In genomic region chr2:173656086-173656485, GRCh38 we compare ENCODE assay signal across 30 cellular contexts.
DNase-seq lines count a peak whose midpoint lies in the region; ATAC-seq and TF ChIP-seq lines count a peak whose summit lies in the region.
"Had no signal": no experiment of that assay in that cellular context is flagged by ENCODE, and none has a peak within 500 bp of the region (broad histone marks: within the 10 kb centered on the region; RNA-seq: fewer than 3 reads in every experiment).

No MANE protein-coding gene starts in this region.

- POLR2A ChIA-PET in naive thymus-derived CD8-positive, alpha-beta T cell (lab: Charles Lee), result no interaction called here

- H3K79me2 ChIP-seq in Karpas-422 (ENCODE audit: low read length), result no peaks in the 10 kb centered on the region

- H3K27me3 ChIP-seq in Karpas-422 (ENCODE audit: low read length) (no peaks in the 10 kb centered on the region), lower lobe of right lung (ENCODE audit: low read depth) (no peaks in the 10 kb centered on the region)
- H3K27me3 ChIP-seq: SJCRH30 had no signal

- no peaks in the 10 kb centered on the region for H3K36me3 ChIP-seq in Karpas-422 (ENCODE audit: insufficient read depth, low read length)
- no peaks in the 10 kb centered on the region for H3K36me3 ChIP-seq in lower lobe of right lung
- H3K36me3 ChIP-seq: SJCRH30 had no signal

- TF ChIP-seq CTCF in lower lobe of right lung (IDR thresholded peaks at IDR 0.05), result no peak

- peak; percentile 22 for DNase-seq in Karpas-422
- DNase-seq in amniotic epithelial cell (ENCODE audit: low read depth), result peak; percentile 65
- DNase-seq in fibroblast of gingiva (ENCODE audit: low read depth), result peak; percentile 24
- DNase-seq in myocyte (ENCODE audit: low read depth), result peak; percentile 28
- DNase-seq in lower lobe of right lung, result no peak
- DNase-seq in naive thymus-derived CD8-positive, alpha-beta T cell, result no peak
- DNase-seq: AML-193; C1 segment of cervical spinal cord; Caco-2; CD4-positive, alpha-beta memory T cell; DMS 273 treated with DMSO at 0.1 percent for 48 hours; DMS79; EL; GDM1; HCEC 1CT; MV-4-11; NCI-H1105; NCI-H146; NCI-H1930; NCI-H2107; NCI-H446; NCI-H524 treated with DMSO at 0.1 percent for 48 hours; NCI-H774; SJCRH30 had no signal

- H3K27ac Mint-ChIP-seq in naive thymus-derived CD8-positive, alpha-beta T cell, result no peak overlapping the region
- H3K27ac Mint-ChIP-seq: CD4-positive, alpha-beta memory T cell had no signal

- H3K4me2 ChIP-seq in Karpas-422 (ENCODE audit: low read depth, low read length, poor library complexity, severe bottlenecking), result no peak overlapping the region

- H3K9me3 ChIP-seq in Karpas-422 (ENCODE audit: low read length), result no peaks in the 10 kb centered on the region
- H3K9me3 ChIP-seq in lower lobe of right lung, result no peaks in the 10 kb centered on the region
- H3K9me3 ChIP-seq: Caco-2 had no signal

- H3K9me2 ChIP-seq in Karpas-422 (replicated peaks; ENCODE audit: insufficient read depth, low read length), result no peaks in the 10 kb centered on the region

- no peak for ATAC-seq in GM19324 (IDR thresholded peaks at IDR 0.05; ENCODE audit: low FRiP score, unreplicated experiment)
- ATAC-seq in lower lobe of right lung, result no peak
- no peak for ATAC-seq in HG03045 (IDR thresholded peaks at IDR 0.05; ENCODE audit: unreplicated experiment)
- ATAC-seq in naive thymus-derived CD8-positive, alpha-beta T cell, result no peak
- ATAC-seq: GM12878, Right ventricle myocardium inferior, SK-N-SH treated with all-trans-retinoic acid at 6 μM for 48 hours had no signal

- H3K4me1 ChIP-seq in Karpas-422 (ENCODE audit: low read length) (no peaks in the 10 kb centered on the region), lower lobe of right lung (no peaks in the 10 kb centered on the region)

- no peak overlapping the region for H3K4me3 ChIP-seq in Karpas-422 (ENCODE audit: low read length)
- H3K4me3 ChIP-seq in lower lobe of right lung, result no peak overlapping the region
- H3K4me3 ChIP-seq: GM12878, SJCRH30 had no signal

- no peaks in the 10 kb centered on the region for H3K36me3 Mint-ChIP-seq in naive thymus-derived CD8-positive, alpha-beta T cell
- H3K36me3 Mint-ChIP-seq: CD4-positive, alpha-beta memory T cell had no signal

- intact Hi-C loops in lower lobe of right lung (cut with DNase I), result no loop called here

- no peak overlapping the region for H3K4me3 Mint-ChIP-seq in naive thymus-derived CD8-positive, alpha-beta T cell
- H3K4me3 Mint-ChIP-seq: CD4-positive, alpha-beta memory T cell had no signal

- H3K9ac ChIP-seq in Karpas-422 (ENCODE audit: low read length), result no peak overlapping the region

- H3K27me3 Mint-ChIP-seq in naive thymus-derived CD8-positive, alpha-beta T cell, result peaks cover 4 to 22% (median 11%) of the 10 kb centered on the region in 5 donors

- no peaks in the 10 kb centered on the region for H3K4me1 Mint-ChIP-seq in naive thymus-derived CD8-positive, alpha-beta T cell
- H3K4me1 Mint-ChIP-seq: CD4-positive, alpha-beta memory T cell had no signal

- H3K27ac ChIP-seq in Karpas-422 (ENCODE audit: low read length) (no peak overlapping the region), lower lobe of right lung (no peak overlapping the region)
- H3K27ac ChIP-seq: HL-60, SJCRH30 had no signal

- no peaks in the 10 kb centered on the region for H4K20me1 ChIP-seq in Karpas-422 (ENCODE audit: insufficient read depth, low read depth, low read length)

- no peaks in the 10 kb centered on the region for H3K9me3 Mint-ChIP-seq in naive thymus-derived CD8-positive, alpha-beta T cell
- H3K9me3 Mint-ChIP-seq: CD4-positive, alpha-beta memory T cell had no signal

- H2AFZ ChIP-seq in Karpas-422 (ENCODE audit: low read length), result no peak overlapping the region

Comparison
In these comparisons a context has a peak if more than half of its experiments do, and no peak if none do; other contexts are left out.
1. DNase-seq: peak in Karpas-422 (single experiment), amniotic epithelial cell (single experiment), fibroblast of gingiva (single experiment) and myocyte (single experiment); none in lower lobe of right lung (single experiment) and naive thymus-derived CD8-positive, alpha-beta T cell (0 of 10).